In genomic region chr16:4354512-4355409, GRCh38 we compare ENCODE assay signal across 1 cellular context.
A peak's percentile ranks its signal among the peaks of the same experiment; 100 is the strongest.
TF ChIP-seq lines count a peak whose summit lies in the region.

No MANE protein-coding gene starts in this region.

TF ChIP-seq in K562, 482 proteins besides CTCF, POLR2A, EP300 and RAD21:
- no peak for TF ChIP-seq CREB1 (IDR thresholded peaks at IDR 0.05)
- TF ChIP-seq CREB1 (CRISPR knock-in tag; IDR thresholded peaks at IDR 0.05): no peak
- no peak for TF ChIP-seq NFATC3 (IDR thresholded peaks at IDR 0.05)
- no peak for TF ChIP-seq HMG20B (CRISPR knock-in tag; IDR thresholded peaks at IDR 0.05)
- TF ChIP-seq ILF3 (IDR thresholded peaks at IDR 0.05; ENCODE audit: borderline replicate concordance): no peak
- TF ChIP-seq ZNF282 (CRISPR knock-in tag; IDR thresholded peaks at IDR 0.05): no peak
- TF ChIP-seq POLR2G (IDR thresholded peaks at IDR 0.05; ENCODE audit: low read depth, low read length): peak; percentile 39; the same call in 1 of the 2 replicates
- no peak for TF ChIP-seq FOXK2 (conservative IDR thresholded peaks at IDR 0.05 in 1 of 2, IDR thresholded peaks at IDR 0.05 in 1 of 2; ENCODE audit: low read depth in 2 of 2)
- TF ChIP-seq RBM22 (IDR thresholded peaks at IDR 0.05; ENCODE audit: low read depth, low read length, poor library complexity, severe bottlenecking): peak; percentile 50
